Comparison of ENCODE assay signal across 1 cellular context in genomic region chr10:35492387-35493195, GRCh38.
TF ChIP-seq lines count a peak whose summit lies in the region.

No MANE protein-coding gene starts in this region.

TF ChIP-seq in K562, 482 proteins besides CTCF, POLR2A, EP300 and RAD21 (continued from another document):
- TF ChIP-seq GTF3C2 (IDR thresholded peaks at IDR 0.05; ENCODE audit: borderline replicate concordance, extremely low read depth, insufficient read length) (no peak), ARID1B (IDR thresholded peaks at IDR 0.05) (peak; percentile 42; the same call in 1 of the 2 replicates), CBFA2T3 (IDR thresholded peaks at IDR 0.05) (peak; percentile 45), ZNF277 (CRISPR knock-in tag; IDR thresholded peaks at IDR 0.05; ENCODE audit: borderline replicate concordance) (no peak), FOXP4 (CRISPR knock-in tag; IDR thresholded peaks at IDR 0.05; ENCODE audit: borderline replicate concordance) (no peak), SETDB1 (IDR thresholded peaks at IDR 0.05; ENCODE audit: low read length) (no peak), ILF3 (IDR thresholded peaks at IDR 0.05; ENCODE audit: borderline replicate concordance) (no peak), SMARCA4 (IDR thresholded peaks at IDR 0.05) (no peak), TEAD1 (CRISPR knock-in tag; IDR thresholded peaks at IDR 0.05) (0 out of 4 replicates have a peak, but pooled peaks of 1 of the 2 experiments have one; percentile 42), TCF3 (CRISPR knock-in tag; IDR thresholded peaks at IDR 0.05) (peak; percentile 62), MEIS2 (IDR thresholded peaks at IDR 0.05; ENCODE audit: partially characterized antibody) (peak; percentile 35), FOSL1 (tag; conservative IDR thresholded peaks at IDR 0.05) (peak; percentile 27; the same call in 1 of the 2 replicates), NFE2 (IDR thresholded peaks at IDR 0.05; ENCODE audit: low read depth) (peak; percentile 22; the same call in 1 of the 2 replicates), NFYB (IDR thresholded peaks at IDR 0.05; ENCODE audit: extremely low read depth, insufficient read length) (no peak), TEAD4 (IDR thresholded peaks at IDR 0.05; ENCODE audit: low read length) (peak; percentile 80; the same call in 1 of the 2 replicates), TEAD4 (CRISPR knock-in tag; IDR thresholded peaks at IDR 0.05; ENCODE audit: borderline replicate concordance) (no peak), FIP1L1 (IDR thresholded peaks at IDR 0.05; ENCODE audit: low read depth, low read length, poor library complexity, severe bottlenecking) (no peak), ZBTB40 (IDR thresholded peaks at IDR 0.05) (no peak), ZBTB40 (CRISPR knock-in tag; IDR thresholded peaks at IDR 0.05) (no peak), RERE (CRISPR knock-in tag; IDR thresholded peaks at IDR 0.05; ENCODE audit: borderline replicate concordance) (0 out of 2 replicates have a peak, but pooled peaks have one; percentile 28), E2F1 (CRISPR knock-in tag; IDR thresholded peaks at IDR 0.05) (no peak), CHD2 (IDR thresholded peaks at IDR 0.05; ENCODE audit: low read depth, low read length) (no peak), TAL1 (IDR thresholded peaks at IDR 0.05) (peak; percentile 57)
